ENCODE assay signal across 18 cellular contexts in genomic region chr15:68788265-68788624, GRCh38. TPM values are rescaled to one million over a fixed set of nuclear protein-coding genes. Genes with fewer than 3 reads are reported as not detected.
A peak's percentile ranks its signal among the peaks of the same experiment; 100 is the strongest.
DNase-seq lines count a peak whose midpoint lies in the region; ATAC-seq and TF ChIP-seq lines count a peak whose summit lies in the region.
"Had no signal": no experiment of that assay in that cellular context is flagged by ENCODE, and none has a peak within 500 bp of the region (broad histone marks: within the 10 kb centered on the region; RNA-seq: fewer than 3 reads in every experiment).

No MANE protein-coding gene starts in this region.

- TF ChIP-seq POLR2A in stomach (IDR thresholded peaks at IDR 0.05): no peak

- peaks cover 43% of the 10 kb centered on the region for H3K36me3 Mint-ChIP-seq in activated CD8-positive, alpha-beta T cell treated with anti-CD3 and anti-CD28 coated beads for 36 hours (ENCODE audit: low read depth)
- H3K36me3 Mint-ChIP-seq in activated CD8-positive, alpha-beta T cell treated with anti-CD3 and anti-CD28 coated beads, Interleukin-2, amount 10 ng/mL, durations not matched to agents 7 days and 5 days (ENCODE audit: low read depth): peaks cover 49% of the 10 kb centered on the region
- peaks cover 59% of the 10 kb centered on the region for H3K36me3 Mint-ChIP-seq in activated B cell treated with CpG ODN at 0.5 μM for 24 hours (ENCODE audit: low read depth)

- TF ChIP-seq CTCF in activated CD8-positive, alpha-beta T cell treated with anti-CD3 and anti-CD28 coated beads for 36 hours (IDR thresholded peaks at IDR 0.05): no peak
- TF ChIP-seq CTCF in activated B cell treated with CpG ODN at 0.5 μM for 24 hours (IDR thresholded peaks at IDR 0.05) (no peak), stomach (IDR thresholded peaks at IDR 0.05) (no peak)

- POLR2A ChIA-PET in activated CD8-positive, alpha-beta T cell treated with anti-CD3 and anti-CD28 coated beads for 36 hours (lab: Charles Lee): interaction anchor here (0.7 to 1.6 kb wide), 2 partner anchors 27 to 46 kb away, joined by 3 to 5 read pairs; no protein-coding TSS in a partner anchor
- POLR2A ChIA-PET in activated CD8-positive, alpha-beta T cell treated with anti-CD3 and anti-CD28 coated beads, Interleukin-2, amount 10 ng/mL, durations not matched to agents 7 days and 5 days (lab: Charles Lee): interaction anchor here (5.5 kb wide), 1 partner anchor 29 kb away, joined by 34 read pairs; no protein-coding TSS in a partner anchor
- POLR2A ChIA-PET in activated B cell treated with CpG ODN at 0.5 μM for 24 hours (lab: Charles Lee): interaction anchor here (1.1 to 1.4 kb wide), 2 partner anchors 26 to 31 kb away, joined by 3 to 4 read pairs; no protein-coding TSS in a partner anchor

- H3K27ac Mint-ChIP-seq in activated CD8-positive, alpha-beta T cell treated with anti-CD3 and anti-CD28 coated beads for 36 hours: peak overlapping the region; percentile 63
- H3K27ac Mint-ChIP-seq in activated CD8-positive, alpha-beta T cell treated with anti-CD3 and anti-CD28 coated beads, Interleukin-2, amount 10 ng/mL, durations not matched to agents 7 days and 5 days: no peak overlapping the region
- peak overlapping the region; percentile 53 for H3K27ac Mint-ChIP-seq in activated B cell treated with CpG ODN at 0.5 μM for 24 hours

- no peak for DNase-seq in activated CD8-positive, alpha-beta T cell treated with anti-CD3 and anti-CD28 coated beads for 36 hours
- no peak for DNase-seq in activated CD8-positive, alpha-beta T cell treated with anti-CD3 and anti-CD28 coated beads, Interleukin-2, amount 10 ng/mL, durations not matched to agents 7 days and 5 days
- no peak for DNase-seq in activated B cell treated with CpG ODN at 0.5 μM for 24 hours
- peak; percentile 51 for DNase-seq in mesenteric fat pad (ENCODE audit: low spot score)
- DNase-seq in stomach: no peak
- DNase-seq in germinal center (ENCODE audit: low spot score): no peak
- DNase-seq: 8988T; activated CD8-positive, alpha-beta memory T cell treated with anti-CD3 and anti-CD28 coated beads, Interleukin-2, amount 50 U/mL, for 48 hours; activated naive CD4-positive, alpha-beta T cell treated with anti-CD3 and anti-CD28 coated beads, Interleukin-2, amount 50 U/mL, for 16 hours; DMS79; foreskin fibroblast; NCI-H187; SIG-M5; sigmoid colon had no signal

- TF ChIP-seq EP300 in stomach (IDR thresholded peaks at IDR 0.05): no peak

- intact Hi-C loops in activated CD8-positive, alpha-beta T cell treated with anti-CD3 and anti-CD28 coated beads for 36 hours (cut with micrococcal nuclease): no loop called here
- intact Hi-C loops in activated B cell treated with CpG ODN at 0.5 μM for 24 hours (cut with micrococcal nuclease) (no loop called here), stomach (cut with DNase I; ENCODE audit: low total_unique reads) (no loop called here)

- 73 to 83% (median 77%) methylated on average over 8 of the region's 8 CpGs for WGBS in stomach, 5 donors

- no peaks in the 10 kb centered on the region for H3K27me3 Mint-ChIP-seq in activated CD8-positive, alpha-beta T cell treated with anti-CD3 and anti-CD28 coated beads for 36 hours
- no peaks in the 10 kb centered on the region for H3K27me3 Mint-ChIP-seq in activated CD8-positive, alpha-beta T cell treated with anti-CD3 and anti-CD28 coated beads, Interleukin-2, amount 10 ng/mL, durations not matched to agents 7 days and 5 days (ENCODE audit: low read depth)
- H3K27me3 Mint-ChIP-seq in activated B cell treated with CpG ODN at 0.5 μM for 24 hours: no peaks in the 10 kb centered on the region

- CTCF ChIA-PET in activated CD8-positive, alpha-beta T cell treated with anti-CD3 and anti-CD28 coated beads for 36 hours (lab: Charles Lee): interaction anchor here (0.7 to 1.4 kb wide), 3 partner anchors 10 to 40 kb away, joined by 3 to 5 read pairs (median 3); no protein-coding TSS in a partner anchor
- CTCF ChIA-PET in activated CD8-positive, alpha-beta T cell treated with anti-CD3 and anti-CD28 coated beads, Interleukin-2, amount 10 ng/mL, durations not matched to agents 7 days and 5 days (lab: Charles Lee): interaction anchor here (1.0 to 1.4 kb wide), 4 partner anchors 28 to 88 kb away, joined by 3 to 7 read pairs (median 3); no protein-coding TSS in a partner anchor
- CTCF ChIA-PET in activated B cell treated with CpG ODN at 0.5 μM for 24 hours (lab: Charles Lee): interaction anchor here (1.5 to 1.9 kb wide), 2 partner anchors 40 to 88 kb away, joined by 4 read pairs; no protein-coding TSS in a partner anchor

- peaks cover 80 to 94% (median 86%) of the 10 kb centered on the region in 4 donors for H3K4me1 ChIP-seq in stomach

- no peak for ATAC-seq in activated CD8-positive, alpha-beta T cell treated with anti-CD3 and anti-CD28 coated beads for 36 hours
- no peak for ATAC-seq in activated CD8-positive, alpha-beta T cell treated with anti-CD3 and anti-CD28 coated beads, Interleukin-2, amount 10 ng/mL, durations not matched to agents 7 days and 5 days
- ATAC-seq in activated B cell treated with CpG ODN at 0.5 μM for 24 hours (ENCODE audit: low read depth) (no peak), GM18519 (IDR thresholded peaks at IDR 0.05; ENCODE audit: low FRiP score, unreplicated experiment) (no peak), HG03469 (IDR thresholded peaks at IDR 0.05; ENCODE audit: unreplicated experiment) (no peak)
- ATAC-seq: activated CD4-positive, CD25-positive, alpha-beta regulatory T cell treated with anti-CD3 and anti-CD28 coated beads, Interleukin-2, amount 50 U/mL, for 24 hours had no signal

- no peak overlapping the region for H3K4me3 Mint-ChIP-seq in activated CD8-positive, alpha-beta T cell treated with anti-CD3 and anti-CD28 coated beads for 36 hours
- H3K4me3 Mint-ChIP-seq in activated CD8-positive, alpha-beta T cell treated with anti-CD3 and anti-CD28 coated beads, Interleukin-2, amount 10 ng/mL, durations not matched to agents 7 days and 5 days: no peak overlapping the region
- no peak overlapping the region for H3K4me3 Mint-ChIP-seq in activated B cell treated with CpG ODN at 0.5 μM for 24 hours

- no peaks in the 10 kb centered on the region for H3K9me3 Mint-ChIP-seq in activated CD8-positive, alpha-beta T cell treated with anti-CD3 and anti-CD28 coated beads for 36 hours
- no peaks in the 10 kb centered on the region for H3K9me3 Mint-ChIP-seq in activated CD8-positive, alpha-beta T cell treated with anti-CD3 and anti-CD28 coated beads, Interleukin-2, amount 10 ng/mL, durations not matched to agents 7 days and 5 days (ENCODE audit: insufficient read depth)
- no peaks in the 10 kb centered on the region for H3K9me3 Mint-ChIP-seq in activated B cell treated with CpG ODN at 0.5 μM for 24 hours

- H3K4me3 ChIP-seq in stomach: peak overlapping the region in 1 of 4 donors; percentile 3
- H3K4me3 ChIP-seq: sigmoid colon, tibial artery had no signal

- H3K9me3 ChIP-seq in stomach: no peaks in the 10 kb centered on the region
- H3K9me3 ChIP-seq: sigmoid colon, tibial artery had no signal

- peak overlapping the region; percentile 77 to 87 (median 83) for H3K27ac ChIP-seq in stomach
- H3K27ac ChIP-seq: sigmoid colon, tibial artery had no signal

- H3K36me3 ChIP-seq in stomach: peaks cover 10 to 44% (median 37%) of the 10 kb centered on the region in 4 donors

- peaks cover 71% of the 10 kb centered on the region for H3K4me1 Mint-ChIP-seq in activated CD8-positive, alpha-beta T cell treated with anti-CD3 and anti-CD28 coated beads for 36 hours (ENCODE audit: low read depth)
- peaks cover 78% of the 10 kb centered on the region for H3K4me1 Mint-ChIP-seq in activated CD8-positive, alpha-beta T cell treated with anti-CD3 and anti-CD28 coated beads, Interleukin-2, amount 10 ng/mL, durations not matched to agents 7 days and 5 days (ENCODE audit: low read depth)
- peaks cover 62% of the 10 kb centered on the region for H3K4me1 Mint-ChIP-seq in activated B cell treated with CpG ODN at 0.5 μM for 24 hours

- no peaks in the 10 kb centered on the region for H3K27me3 ChIP-seq in stomach
- H3K27me3 ChIP-seq: sigmoid colon, tibial artery had no signal

RNA-seq across cellular contexts. Expression of gene ANP32A, which starts 32.5 kb away (rescaled TPM):
- 100 to 1,000 TPM; 239 to 246 TPM for total RNA-seq in activated CD8-positive, alpha-beta T cell treated with anti-CD3 and anti-CD28 coated beads for 36 hours
- 100 to 1,000 TPM; 227 TPM for total RNA-seq in activated CD8-positive, alpha-beta T cell treated with anti-CD3 and anti-CD28 coated beads, Interleukin-2, amount 10 ng/mL, durations not matched to agents 7 days and 5 days
- 199 and 218 TPM in 2 replicates for total RNA-seq in activated B cell treated with CpG ODN at 0.5 μM for 24 hours
- 92.6 TPM for total RNA-seq in mesenteric fat pad
- 100 to 1,000 TPM in 1 of 5 donors, 10 to 100 TPM in 4; 34.4 to 112 (median 65.2) TPM for total RNA-seq in stomach
- 10 to 100 TPM; 53.1 to 80.5 (median 72.2) TPM for polyA plus RNA-seq in stomach
